Comparison of ENCODE assay signal across 9 cellular contexts in the genomic region with DNA sequence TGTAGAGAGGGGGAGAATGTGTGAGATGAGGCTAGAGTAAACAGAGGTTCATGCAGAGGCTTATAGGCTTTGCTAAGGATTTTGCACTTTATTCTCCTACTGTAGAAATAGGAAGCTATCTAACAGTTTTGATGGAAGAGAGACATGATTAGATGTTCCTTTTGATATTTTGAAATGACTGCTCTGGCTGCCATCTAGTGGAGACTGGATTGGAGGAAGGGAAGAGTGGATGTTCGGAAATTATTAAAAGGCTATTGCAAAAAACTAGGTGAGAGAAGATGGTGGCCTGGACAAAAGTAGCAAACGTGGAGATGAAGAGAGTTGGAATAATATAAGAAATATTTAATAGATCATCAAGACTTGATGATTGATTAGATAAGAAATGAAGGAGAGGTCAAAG. TPM values are rescaled to one million over a fixed set of nuclear protein-coding genes. Genes with fewer than 3 reads are reported as not detected.
A peak's percentile ranks its signal among the peaks of the same experiment; 100 is the strongest.
DNase-seq lines count a peak whose midpoint lies in the region; ATAC-seq and TF ChIP-seq lines count a peak whose summit lies in the region.
"Had no signal": no experiment of that assay in that cellular context is flagged by ENCODE, and none has a peak within 500 bp of the region (broad histone marks: within the 10 kb centered on the region; RNA-seq: fewer than 3 reads in every experiment).

No MANE protein-coding gene starts in this region.

- no peaks in the 10 kb centered on the region for H3K9me2 ChIP-seq in SK-N-SH

- H3K27me3 ChIP-seq in SK-N-SH (ENCODE audit: insufficient read depth) (no peaks in the 10 kb centered on the region), endodermal cell (ENCODE audit: control insufficient read depth, insufficient read depth, low read length, poor library complexity, severe bottlenecking) (peaks cover 23% of the 10 kb centered on the region)

- TF ChIP-seq RAD21 in SK-N-SH (IDR thresholded peaks at IDR 0.05; ENCODE audit: low read length), result peak; percentile 85

- H3F3A ChIP-seq in SK-N-SH (replicated peaks; ENCODE audit: insufficient read depth), result no peaks in the 10 kb centered on the region

- H3K4me1 Mint-ChIP-seq in endodermal cell, result no peaks in the 10 kb centered on the region
- H3K4me1 Mint-ChIP-seq in activated T-cell treated with anti-CD3 and anti-CD28 coated beads, Interleukin-2, amount 50 U/mL, for 4 hours (ENCODE audit: low read depth), result no peaks in the 10 kb centered on the region
- no peaks in the 10 kb centered on the region for H3K4me1 Mint-ChIP-seq in activated CD4-positive, alpha-beta memory T cell treated with anti-CD3 and anti-CD28 coated beads, Interleukin-2, amount 10 ng/mL, durations not matched to agents 7 days and 5 days
- H3K4me1 Mint-ChIP-seq: CD4-positive, alpha-beta memory T cell had no signal

- peak; percentile 26; the same call in 1 of the 2 replicates for TF ChIP-seq CTCF in SK-N-SH (IDR thresholded peaks at IDR 0.05)
- TF ChIP-seq CTCF in endodermal cell (conservative IDR thresholded peaks at IDR 0.05), result peak; percentile 71

- CTCF ChIA-PET in SK-N-SH (lab: Yijun Ruan, JAX), result interaction anchor here (0.6 to 3.0 kb wide), 40 partner anchors 11 to 666 kb away, joined by 3 to 15 read pairs (median 4); a partner anchor contains a TSS
- CTCF ChIA-PET in activated CD4-positive, alpha-beta memory T cell treated with anti-CD3 and anti-CD28 coated beads, Interleukin-2, amount 10 ng/mL, durations not matched to agents 7 days and 5 days (lab: Charles Lee), result no interaction called here

- no peak overlapping the region for H3K27ac Mint-ChIP-seq in endodermal cell
- H3K27ac Mint-ChIP-seq in activated CD4-positive, alpha-beta memory T cell treated with anti-CD3 and anti-CD28 coated beads, Interleukin-2, amount 10 ng/mL, durations not matched to agents 7 days and 5 days, result no peak overlapping the region
- H3K27ac Mint-ChIP-seq: CD4-positive, alpha-beta memory T cell had no signal

- H3K4me2 ChIP-seq in SK-N-SH, result no peak overlapping the region

- no peaks in the 10 kb centered on the region for H3K9me3 ChIP-seq in SK-N-SH
- H3K9me3 ChIP-seq in endodermal cell (ENCODE audit: control insufficient read depth, low read length), result no peaks in the 10 kb centered on the region

- H3K4me1 ChIP-seq in SK-N-SH (ENCODE audit: control insufficient read depth in 1 of 2, insufficient read depth in 2 of 2, low read depth in 1 of 2, low read length in 1 of 2) (peaks cover 0 to 7% of the 10 kb centered on the region in 2 experiments; a peak in 2 of 4 replicates), endodermal cell (ENCODE audit: control insufficient read depth, insufficient read depth, low read length) (no peaks in the 10 kb centered on the region)

- WGBS in SK-N-SH (ENCODE audit: low lambda C conversion rate), result 23% methylated on average over 2 of the region's 2 CpGs
- 36 to 48% methylated on average over 2 of the region's 2 CpGs for WGBS in endodermal cell (ENCODE audit: insufficient coverage in 1 of 2, insufficient read length in 1 of 2), 2 experiments

- no peak overlapping the region for H2AFZ ChIP-seq in SK-N-SH (ENCODE audit: low read depth)

- H3K4me3 ChIP-seq in SK-N-SH (ENCODE audit: low read depth in 2 of 2, low read length in 1 of 2), result no peak overlapping the region
- H3K4me3 ChIP-seq in endodermal cell (ENCODE audit: low read length), result no peak overlapping the region

- peak; percentile 42 for DNase-seq in SK-N-SH
- DNase-seq in NCI-H69 (lab: John Stamatoyannopoulos, UW), result peak; percentile 30
- no peak for DNase-seq in endodermal cell
- DNase-seq in superior temporal gyrus (ENCODE audit: extremely low spot score), result peak; percentile 76
- no peak for DNase-seq in ureter (ENCODE audit: low spot score)
- no peak for DNase-seq in activated T-cell treated with anti-CD3 and anti-CD28 coated beads, Interleukin-2, amount 50 U/mL, for 4 hours
- no peak for DNase-seq in activated CD4-positive, alpha-beta memory T cell treated with anti-CD3 and anti-CD28 coated beads, Interleukin-2, amount 10 ng/mL, durations not matched to agents 7 days and 5 days
- DNase-seq: CD4-positive, alpha-beta memory T cell had no signal

- H3K9me3 Mint-ChIP-seq in endodermal cell, result no peaks in the 10 kb centered on the region
- no peaks in the 10 kb centered on the region for H3K9me3 Mint-ChIP-seq in activated T-cell treated with anti-CD3 and anti-CD28 coated beads, Interleukin-2, amount 50 U/mL, for 4 hours
- H3K9me3 Mint-ChIP-seq in activated CD4-positive, alpha-beta memory T cell treated with anti-CD3 and anti-CD28 coated beads, Interleukin-2, amount 10 ng/mL, durations not matched to agents 7 days and 5 days, result no peaks in the 10 kb centered on the region
- H3K9me3 Mint-ChIP-seq: CD4-positive, alpha-beta memory T cell had no signal

- POLR2A ChIA-PET in SK-N-SH (lab: Yijun Ruan, JAX), result interaction anchor here (1.1 kb wide), 1 partner anchor 42 kb away, joined by 3 read pairs; a partner anchor contains a TSS
- POLR2A ChIA-PET in activated CD4-positive, alpha-beta memory T cell treated with anti-CD3 and anti-CD28 coated beads, Interleukin-2, amount 10 ng/mL, durations not matched to agents 7 days and 5 days (lab: Charles Lee), result no interaction called here

- no peaks in the 10 kb centered on the region for H4K20me1 ChIP-seq in SK-N-SH (ENCODE audit: insufficient read depth)

- no peak for TF ChIP-seq EP300 in SK-N-SH (IDR thresholded peaks at IDR 0.05; ENCODE audit: borderline replicate concordance in 1 of 2, low read depth in 1 of 2, low read length in 1 of 2)

- no peak overlapping the region for H3K27ac ChIP-seq in SK-N-SH (ENCODE audit: low read depth in 2 of 2, low read length in 1 of 2)
- H3K27ac ChIP-seq in endodermal cell (ENCODE audit: low read depth, low read length), result no peak overlapping the region

- no peak overlapping the region for H3K4me3 Mint-ChIP-seq in endodermal cell
- H3K4me3 Mint-ChIP-seq in activated T-cell treated with anti-CD3 and anti-CD28 coated beads, Interleukin-2, amount 50 U/mL, for 4 hours, result no peak overlapping the region
- no peak overlapping the region for H3K4me3 Mint-ChIP-seq in activated CD4-positive, alpha-beta memory T cell treated with anti-CD3 and anti-CD28 coated beads, Interleukin-2, amount 10 ng/mL, durations not matched to agents 7 days and 5 days
- H3K4me3 Mint-ChIP-seq: CD4-positive, alpha-beta memory T cell had no signal

- no peaks in the 10 kb centered on the region for H3K79me2 ChIP-seq in SK-N-SH (ENCODE audit: insufficient read depth)

- H3K9ac ChIP-seq in SK-N-SH (no peak overlapping the region), endodermal cell (ENCODE audit: extremely low read depth, low read length, poor library complexity, severe bottlenecking) (no peak overlapping the region)

- peaks cover 4% of the 10 kb centered on the region for H3K27me3 Mint-ChIP-seq in endodermal cell (ENCODE audit: insufficient read depth)
- H3K27me3 Mint-ChIP-seq in activated T-cell treated with anti-CD3 and anti-CD28 coated beads, Interleukin-2, amount 50 U/mL, for 4 hours (ENCODE audit: low read depth), result peaks cover 12% of the 10 kb centered on the region
- H3K27me3 Mint-ChIP-seq in activated CD4-positive, alpha-beta memory T cell treated with anti-CD3 and anti-CD28 coated beads, Interleukin-2, amount 10 ng/mL, durations not matched to agents 7 days and 5 days, result peaks cover 14% of the 10 kb centered on the region

- H3K36me3 Mint-ChIP-seq in endodermal cell (ENCODE audit: low read depth), result no peaks in the 10 kb centered on the region
- H3K36me3 Mint-ChIP-seq in activated T-cell treated with anti-CD3 and anti-CD28 coated beads, Interleukin-2, amount 50 U/mL, for 4 hours (ENCODE audit: insufficient read depth), result no peaks in the 10 kb centered on the region
- no peaks in the 10 kb centered on the region for H3K36me3 Mint-ChIP-seq in activated CD4-positive, alpha-beta memory T cell treated with anti-CD3 and anti-CD28 coated beads, Interleukin-2, amount 10 ng/mL, durations not matched to agents 7 days and 5 days (ENCODE audit: low read depth)
- H3K36me3 Mint-ChIP-seq: CD4-positive, alpha-beta memory T cell had no signal

- no peak for ATAC-seq in SK-N-SH treated with all-trans-retinoic acid at 6 μM for 48 hours
- no peak for ATAC-seq in activated T-cell treated with anti-CD3 and anti-CD28 coated beads, Interleukin-2, amount 50 U/mL, for 4 hours

- H3K36me3 ChIP-seq in SK-N-SH (replicated peaks in 1 of 2; ENCODE audit: control insufficient read depth in 1 of 2, insufficient read depth in 2 of 2, low read length in 1 of 2), result no peaks in the 10 kb centered on the region
- H3K36me3 ChIP-seq in endodermal cell (ENCODE audit: control insufficient read depth, insufficient read depth, low read length), result no peaks in the 10 kb centered on the region

TF ChIP-seq in SK-N-SH, 30 proteins besides CTCF, POLR2A, EP300 and RAD21 (continues in another document):
- TF ChIP-seq SMC3 (IDR thresholded peaks at IDR 0.05; ENCODE audit: low read depth, low read length), result peak; percentile 58; the same call in 1 of the 2 replicates
- TF ChIP-seq RFX5 (IDR thresholded peaks at IDR 0.05; ENCODE audit: low read length), result no peak

TF ChIP-seq in SK-N-SH treated with all-trans-retinoic acid at 6 μM for 48 hours, 23 proteins besides CTCF, POLR2A, EP300 and RAD21 (continues in another document):
- TF ChIP-seq CSDC2 (CRISPR knock-in tag; IDR thresholded peaks at IDR 0.05), result no peak
- TF ChIP-seq, protein P1, sequence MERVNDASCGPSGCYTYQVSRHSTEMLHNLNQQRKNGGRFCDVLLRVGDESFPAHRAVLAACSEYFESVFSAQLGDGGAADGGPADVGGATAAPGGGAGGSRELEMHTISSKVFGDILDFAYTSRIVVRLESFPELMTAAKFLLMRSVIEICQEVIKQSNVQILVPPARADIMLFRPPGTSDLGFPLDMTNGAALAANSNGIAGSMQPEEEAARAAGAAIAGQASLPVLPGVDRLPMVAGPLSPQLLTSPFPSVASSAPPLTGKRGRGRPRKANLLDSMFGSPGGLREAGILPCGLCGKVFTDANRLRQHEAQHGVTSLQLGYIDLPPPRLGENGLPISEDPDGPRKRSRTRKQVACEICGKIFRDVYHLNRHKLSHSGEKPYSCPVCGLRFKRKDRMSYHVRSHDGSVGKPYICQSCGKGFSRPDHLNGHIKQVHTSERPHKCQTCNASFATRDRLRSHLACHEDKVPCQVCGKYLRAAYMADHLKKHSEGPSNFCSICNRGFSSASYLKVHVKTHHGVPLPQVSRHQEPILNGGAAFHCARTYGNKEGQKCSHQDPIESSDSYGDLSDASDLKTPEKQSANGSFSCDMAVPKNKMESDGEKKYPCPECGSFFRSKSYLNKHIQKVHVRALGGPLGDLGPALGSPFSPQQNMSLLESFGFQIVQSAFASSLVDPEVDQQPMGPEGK (CRISPR knock-in tag; IDR thresholded peaks at IDR 0.05; ENCODE audit: borderline replicate concordance), result no peak

RNA-seq across cellular contexts. Expression of a gene that starts 42.2 kb away (rescaled TPM):
- 0.20 and 0.26 TPM in 2 replicates for polyA plus RNA-seq in SK-N-SH (2012; rRNA removed)
- polyA plus RNA-seq in SK-N-SH (2012; cell fraction: cytosol; rRNA removed), result 0.17 and 0.39 TPM in 2 replicates
- 0.49 and 0.76 TPM in 2 replicates for polyA plus RNA-seq in SK-N-SH (2012; cell fraction: nucleus; rRNA removed)
- total RNA-seq in endodermal cell (1 to 10 TPM; 4.9 to 6.3 TPM), ureter (4.0 TPM)
- 3.0 TPM for polyA plus RNA-seq in endodermal cell (2013, experiment 1 of 2)
- 3.1 TPM for polyA plus RNA-seq in endodermal cell (2013, experiment 2 of 2)
- total RNA-seq in activated T-cell treated with anti-CD3 and anti-CD28 coated beads, Interleukin-2, amount 50 U/mL, for 4 hours, result under 1 TPM in 1 of 3 donors, not detected in 2; 0.30 TPM
- total RNA-seq in activated CD4-positive, alpha-beta memory T cell treated with anti-CD3 and anti-CD28 coated beads, Interleukin-2, amount 10 ng/mL, durations not matched to agents 7 days and 5 days, result under 1 TPM in 1 of 2 experiments, not detected in 1; 0.08 TPM
- total RNA-seq: CD4-positive, alpha-beta memory T cell had no signal

Comparison
In these comparisons a context has a peak if more than half of its experiments do, and no peak if none do; other contexts are left out.
1. DNase-seq: peak in SK-N-SH (single experiment), NCI-H69 (single experiment) and superior temporal gyrus (single experiment); none in endodermal cell (single experiment), ureter (single experiment), activated T-cell treated with anti-CD3 and anti-CD28 coated beads, Interleukin-2, amount 50 U/mL, for 4 hours (single experiment) and activated CD4-positive, alpha-beta memory T cell treated with anti-CD3 and anti-CD28 coated beads, Interleukin-2, amount 10 ng/mL, durations not matched to agents 7 days and 5 days (single experiment).